1 cellular context compared by ENCODE assay signal in the genomic region with DNA sequence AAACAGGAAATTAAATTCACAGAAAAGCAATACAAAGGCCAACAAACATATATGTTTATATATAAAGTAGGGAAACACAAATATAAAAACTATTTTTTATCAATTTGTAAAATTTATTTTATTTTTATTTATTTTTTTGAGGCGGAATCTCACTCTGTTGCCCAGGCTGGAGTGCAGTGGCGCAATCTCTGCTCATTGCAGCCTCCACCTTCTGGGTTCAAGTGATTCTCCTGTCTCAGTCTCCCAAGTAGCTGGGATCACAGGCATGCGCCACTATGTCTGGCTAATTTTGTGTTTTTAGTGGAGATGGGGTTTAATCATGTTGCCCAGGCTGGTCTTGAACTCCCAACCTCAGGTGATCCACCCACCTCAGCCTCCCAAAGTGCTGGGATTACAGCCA.
A peak's percentile ranks its signal among the peaks of the same experiment; 100 is the strongest.
TF ChIP-seq lines count a peak whose summit lies in the region.

No MANE protein-coding gene starts in this region.

TF ChIP-seq in WTC11, 78 proteins besides CTCF, POLR2A, EP300 and RAD21:
- TF ChIP-seq ZNF121 (CRISPR knock-in tag; IDR thresholded peaks at IDR 0.05): 0 out of 2 replicates have a peak, but pooled peaks have one; percentile 15
